Comparison of ENCODE assay signal across 1 cellular context in the genomic region with DNA sequence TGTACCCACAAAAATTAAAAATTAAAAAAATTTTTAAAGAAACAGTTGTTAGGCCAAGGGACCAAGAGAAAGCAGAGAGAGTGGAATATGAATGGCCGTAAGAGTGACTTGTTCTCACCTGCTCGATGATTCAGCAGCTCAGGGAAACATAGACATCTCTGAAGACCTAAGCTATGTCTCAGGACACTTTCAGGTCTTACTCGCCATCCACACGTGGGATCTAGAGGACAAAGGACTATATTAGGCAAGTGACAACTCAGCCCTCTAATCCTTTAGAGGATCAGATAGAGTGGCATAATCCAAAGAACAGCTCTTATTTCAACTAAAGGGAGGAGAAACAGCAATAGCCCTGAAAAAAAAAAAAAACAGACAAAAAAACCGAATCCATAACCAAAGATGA.
TF ChIP-seq lines count a peak whose summit lies in the region.

No MANE protein-coding gene starts in this region.

TF ChIP-seq in WTC11, 78 proteins besides CTCF, POLR2A, EP300 and RAD21 (continued from another document):
- TF ChIP-seq, protein P1, sequence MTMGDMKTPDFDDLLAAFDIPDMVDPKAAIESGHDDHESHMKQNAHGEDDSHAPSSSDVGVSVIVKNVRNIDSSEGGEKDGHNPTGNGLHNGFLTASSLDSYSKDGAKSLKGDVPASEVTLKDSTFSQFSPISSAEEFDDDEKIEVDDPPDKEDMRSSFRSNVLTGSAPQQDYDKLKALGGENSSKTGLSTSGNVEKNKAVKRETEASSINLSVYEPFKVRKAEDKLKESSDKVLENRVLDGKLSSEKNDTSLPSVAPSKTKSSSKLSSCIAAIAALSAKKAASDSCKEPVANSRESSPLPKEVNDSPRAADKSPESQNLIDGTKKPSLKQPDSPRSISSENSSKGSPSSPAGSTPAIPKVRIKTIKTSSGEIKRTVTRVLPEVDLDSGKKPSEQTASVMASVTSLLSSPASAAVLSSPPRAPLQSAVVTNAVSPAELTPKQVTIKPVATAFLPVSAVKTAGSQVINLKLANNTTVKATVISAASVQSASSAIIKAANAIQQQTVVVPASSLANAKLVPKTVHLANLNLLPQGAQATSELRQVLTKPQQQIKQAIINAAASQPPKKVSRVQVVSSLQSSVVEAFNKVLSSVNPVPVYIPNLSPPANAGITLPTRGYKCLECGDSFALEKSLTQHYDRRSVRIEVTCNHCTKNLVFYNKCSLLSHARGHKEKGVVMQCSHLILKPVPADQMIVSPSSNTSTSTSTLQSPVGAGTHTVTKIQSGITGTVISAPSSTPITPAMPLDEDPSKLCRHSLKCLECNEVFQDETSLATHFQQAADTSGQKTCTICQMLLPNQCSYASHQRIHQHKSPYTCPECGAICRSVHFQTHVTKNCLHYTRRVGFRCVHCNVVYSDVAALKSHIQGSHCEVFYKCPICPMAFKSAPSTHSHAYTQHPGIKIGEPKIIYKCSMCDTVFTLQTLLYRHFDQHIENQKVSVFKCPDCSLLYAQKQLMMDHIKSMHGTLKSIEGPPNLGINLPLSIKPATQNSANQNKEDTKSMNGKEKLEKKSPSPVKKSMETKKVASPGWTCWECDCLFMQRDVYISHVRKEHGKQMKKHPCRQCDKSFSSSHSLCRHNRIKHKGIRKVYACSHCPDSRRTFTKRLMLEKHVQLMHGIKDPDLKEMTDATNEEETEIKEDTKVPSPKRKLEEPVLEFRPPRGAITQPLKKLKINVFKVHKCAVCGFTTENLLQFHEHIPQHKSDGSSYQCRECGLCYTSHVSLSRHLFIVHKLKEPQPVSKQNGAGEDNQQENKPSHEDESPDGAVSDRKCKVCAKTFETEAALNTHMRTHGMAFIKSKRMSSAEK (CRISPR knock-in tag; IDR thresholded peaks at IDR 0.05; ENCODE audit: borderline replicate concordance), result no peak
- TF ChIP-seq FOXJ3 (CRISPR knock-in tag; IDR thresholded peaks at IDR 0.05; ENCODE audit: borderline replicate concordance), result no peak
